In the genomic region with DNA sequence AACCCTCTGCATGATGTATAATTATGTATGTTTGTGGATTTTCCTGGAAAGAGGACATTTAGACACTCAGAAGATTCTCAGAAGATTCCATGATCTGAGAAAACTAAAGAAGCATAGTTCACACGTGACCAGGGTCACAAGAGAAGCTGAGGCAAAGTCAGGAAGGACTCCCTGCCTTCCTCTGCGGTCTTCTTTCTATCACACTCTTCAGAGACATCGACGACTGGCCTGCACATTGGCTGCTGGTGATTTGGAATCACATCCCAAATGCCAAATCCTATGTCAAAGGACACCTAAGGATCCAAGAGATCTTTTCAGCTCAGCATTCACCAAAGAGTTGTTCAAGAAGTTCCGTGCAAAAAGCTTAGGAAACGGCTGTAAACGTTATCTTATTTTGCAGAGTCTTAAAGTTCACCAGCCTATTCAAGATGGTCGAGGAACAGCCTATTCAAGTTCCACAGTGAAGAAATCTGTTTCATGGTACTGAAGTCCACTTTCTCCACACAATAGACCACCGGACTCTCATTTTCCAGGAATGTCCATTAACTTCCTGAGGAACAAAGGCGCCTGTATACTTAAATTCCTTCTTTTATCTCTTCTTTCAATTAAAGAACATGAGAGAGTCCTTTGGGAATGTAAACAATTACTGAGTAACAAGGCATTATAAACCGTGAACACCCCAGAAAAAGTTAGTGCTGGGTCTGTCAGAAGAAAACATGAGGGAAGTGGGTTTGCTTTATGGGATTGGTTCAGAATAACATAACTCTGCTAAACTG, we compare ENCODE assay signal across 22 cellular contexts. TPM values are rescaled to one million over a fixed set of nuclear protein-coding genes. Genes with fewer than 3 reads are reported as not detected.
DNase-seq lines count a peak whose midpoint lies in the region; TF ChIP-seq lines count a peak whose summit lies in the region.
"Had no signal": no experiment of that assay in that cellular context is flagged by ENCODE, and none has a peak within 500 bp of the region (broad histone marks: within the 10 kb centered on the region; RNA-seq: fewer than 3 reads in every experiment).

No MANE protein-coding gene starts in this region.

- no peak overlapping the region for H3K9ac ChIP-seq in adipocyte (ENCODE audit: low read length)

- DNase-seq in A172 (ENCODE audit: low spot score) (peak; percentile 47), EL (peak; percentile 56), adipocyte (ENCODE audit: low read depth) (peak; percentile 6), foreskin fibroblast (peak; percentile 38 to 47), BE2C (no peak), NCI-H2196 treated with DMSO at 0.1 percent for 48 hours (lab: John Stamatoyannopoulos, UW; ENCODE audit: unreplicated experiment) (no peak), hepatic stellate cell (ENCODE audit: low spot score) (no peak)
- DNase-seq in stimulated activated CD4-positive, alpha-beta T cell treated with anti-CD3 and anti-CD28 coated beads, Interleukin-4, amount 100 ng/mL, for 4 hours, result no peak
- DNase-seq: activated CD4-positive, alpha-beta T cell treated with anti-CD3 and anti-CD28 coated beads for 1 hour; DMS 273 treated with DMSO at 0.1 percent for 48 hours; heart right ventricle; Karpas-422; mesendoderm; naive B cell; NCI-H1694 treated with DMSO at 0.1 percent for 48 hours; NCI-H226; NCI-H774; stimulated activated CD4-positive, alpha-beta T cell treated with anti-CD3 and anti-CD28 coated beads, Interleukin-4, amount 100 ng/mL, for 24 hours; stimulated activated naive CD8-positive, alpha-beta T cell treated with anti-CD3 and anti-CD28 coated beads, Interleukin-15, amount 100 ng/mL, for 72 hours; transverse colon had no signal

- TF ChIP-seq CTCF in foreskin fibroblast (IDR thresholded peaks at IDR 0.05; ENCODE audit: low read depth, low read length), result no peak
- no peak for TF ChIP-seq CTCF in BE2C (IDR thresholded peaks at IDR 0.05; ENCODE audit: low read depth, low read length)

- peaks cover 6% of the 10 kb centered on the region for H3K36me3 ChIP-seq in adipocyte (ENCODE audit: control insufficient read depth, insufficient read depth, low read length, severe bottlenecking)
- no peaks in the 10 kb centered on the region for H3K36me3 ChIP-seq in BE2C
- H3K36me3 ChIP-seq: heart right ventricle, transverse colon had no signal

- H3K9me3 ChIP-seq in adipocyte (ENCODE audit: control insufficient read depth, low read length), result no peaks in the 10 kb centered on the region
- no peaks in the 10 kb centered on the region for H3K9me3 ChIP-seq in BE2C
- H3K9me3 ChIP-seq: A549, transverse colon had no signal

- H3K4me3 ChIP-seq in adipocyte (ENCODE audit: low read length) (no peak overlapping the region), foreskin fibroblast (ENCODE audit: low read depth in 1 of 2, low read length in 2 of 2) (no peak overlapping the region), BE2C (ENCODE audit: low read depth, low read length) (no peak overlapping the region)
- H3K4me3 ChIP-seq: A549, heart right ventricle, transverse colon had no signal

- H3K27me3 ChIP-seq in adipocyte (replicated peaks; ENCODE audit: control insufficient read depth, insufficient read depth, low read length), result no peaks in the 10 kb centered on the region
- H3K27me3 ChIP-seq in BE2C, result no peaks in the 10 kb centered on the region
- H3K27me3 ChIP-seq: transverse colon had no signal

- H3K4me1 ChIP-seq in adipocyte (ENCODE audit: control insufficient read depth, insufficient read depth, low read length), result peaks cover 14% of the 10 kb centered on the region
- no peaks in the 10 kb centered on the region for H3K4me1 ChIP-seq in BE2C
- H3K4me1 ChIP-seq: A549, transverse colon had no signal

RNA-seq across cellular contexts. Expression of a gene that starts 42.1 kb away (rescaled TPM):
- total RNA-seq in A172 (2014; rRNA removed; shearing (Covaris generic)), result 0.02 TPM in 1 of 2 replicates, not detected in the other
- not detected for polyA plus RNA-seq in BE2C (2012; ENCODE audit: insufficient read depth, insufficient read length, low read depth)
- polyA plus RNA-seq: CD14-positive monocyte had no signal

Comparison
In these comparisons a context has a peak if more than half of its experiments do, and no peak if none do; other contexts are left out.
1. DNase-seq: peak in A172 (single experiment), EL (single experiment), adipocyte (single experiment) and foreskin fibroblast (2 of 2); none in BE2C (single experiment), NCI-H2196 treated with DMSO at 0.1 percent for 48 hours (single experiment), stimulated activated CD4-positive, alpha-beta T cell treated with anti-CD3 and anti-CD28 coated beads, Interleukin-4, amount 100 ng/mL, for 4 hours (0 of 2) and hepatic stellate cell (single experiment).